14 cellular contexts compared by ENCODE assay signal in genomic region chr19:58196911-58197616, GRCh38. TPM values are rescaled to one million over a fixed set of nuclear protein-coding genes. Genes with fewer than 3 reads are reported as not detected.
DNase-seq lines count a peak whose midpoint lies in the region; ATAC-seq, FAIRE-seq and TF ChIP-seq lines count a peak whose summit lies in the region.
"Had no signal": no experiment of that assay in that cellular context is flagged by ENCODE, and none has a peak within 500 bp of the region (broad histone marks: within the 10 kb centered on the region; RNA-seq: fewer than 3 reads in every experiment).

No MANE protein-coding gene starts in this region.

- no peak overlapping the region for H3K4me3 ChIP-seq in astrocyte (ENCODE audit: insufficient read depth, low read depth, low read length)
- H3K4me3 ChIP-seq: suprapubic skin had no signal

- peaks cover 91% of the 10 kb centered on the region for H3K36me3 Mint-ChIP-seq in astrocyte (ENCODE audit: low read depth, unreplicated experiment)

- H3K9me3 ChIP-seq in astrocyte (ENCODE audit: insufficient read depth, low read depth, low read length), result peaks cover 83% of the 10 kb centered on the region

- DNase-seq in DMS53 treated with DMSO at 0.1 percent for 48 hours (lab: John Stamatoyannopoulos, UW; ENCODE audit: unreplicated experiment), result peak; percentile 22
- DNase-seq in HT1080 (ENCODE audit: low read depth), result peak; percentile 55
- DNase-seq in astrocyte (ENCODE audit: low read depth), result peak; percentile 38
- DNase-seq in left lobe of liver (ENCODE audit: low spot score), result no peak
- no peak for DNase-seq in glomerular visceral epithelial cell (ENCODE audit: extremely low spot score)
- DNase-seq in RWPE1 (ENCODE audit: low spot score), result no peak
- no peak for DNase-seq in DMS114 treated with DMSO at 0.1 percent for 48 hours (lab: John Stamatoyannopoulos, UW; ENCODE audit: unreplicated experiment)
- DNase-seq: activated T-cell treated with anti-CD3 and anti-CD28 coated beads for 4 hours; NCI-H524 treated with DMSO at 0.1 percent for 48 hours; stimulated activated CD4-positive, alpha-beta T cell treated with anti-CD3 and anti-CD28 coated beads, Interleukin-4, amount 100 ng/mL, for 24 hours had no signal

- H3K27me3 Mint-ChIP-seq in astrocyte (ENCODE audit: low read depth, unreplicated experiment), result no peaks in the 10 kb centered on the region

- H3K27ac ChIP-seq in astrocyte (ENCODE audit: low read depth, low read length) (no peak overlapping the region), RWPE1 (no peak overlapping the region)
- H3K27ac ChIP-seq: suprapubic skin had no signal

- H3K27me3 ChIP-seq in astrocyte (ENCODE audit: insufficient read depth, low read length), result no peaks in the 10 kb centered on the region
- H3K27me3 ChIP-seq: suprapubic skin had no signal

- peaks cover 91% of the 10 kb centered on the region for H3K9me3 Mint-ChIP-seq in astrocyte (ENCODE audit: unreplicated experiment)

- peak; percentile 58 for ATAC-seq in left lobe of liver
- no peak for ATAC-seq in HG03097 (IDR thresholded peaks at IDR 0.05; ENCODE audit: low FRiP score, unreplicated experiment)

- H3K4me1 Mint-ChIP-seq in astrocyte (ENCODE audit: low read depth, unreplicated experiment), result no peaks in the 10 kb centered on the region

- TF ChIP-seq CTCF in astrocyte (IDR thresholded peaks at IDR 0.05; ENCODE audit: insufficient read depth, low read depth, low read length) (no peak), RWPE1 (conservative IDR thresholded peaks at IDR 0.05; ENCODE audit: low read depth) (no peak)

- no peak for FAIRE-seq in astrocyte (lab: Jason Lieb, UNC)
- FAIRE-seq: HTR-8/SVneo had no signal

- peaks cover 38% of the 10 kb centered on the region for H3K36me3 ChIP-seq in astrocyte (ENCODE audit: insufficient read depth, low read length)

- no peaks in the 10 kb centered on the region for H3K4me1 ChIP-seq in astrocyte (ENCODE audit: insufficient read depth, low read length)
- H3K4me1 ChIP-seq: suprapubic skin had no signal

- no peak overlapping the region for H3K4me3 Mint-ChIP-seq in astrocyte (ENCODE audit: unreplicated experiment)
- H3K4me3 Mint-ChIP-seq: T-helper 1 cell treated with Interleukin-12 subunit alpha and Interleukin-12 subunit beta and Interleukin-4 antibody, amounts not matched to agents 30 μg/mL and 1 μg/mL, for 36 hours had no signal

- H3K79me2 ChIP-seq in astrocyte (ENCODE audit: insufficient read depth, low read length), result peaks cover 6% of the 10 kb centered on the region

- no peaks in the 10 kb centered on the region for H4K20me1 ChIP-seq in astrocyte (ENCODE audit: insufficient read depth, low read length)

- H3K9ac ChIP-seq in astrocyte (ENCODE audit: low read length), result no peak overlapping the region

- no peak overlapping the region for H2AFZ ChIP-seq in astrocyte (ENCODE audit: low read depth, low read length)

- CTCF ChIA-PET in RWPE1 (lab: Yijun Ruan, JAX), result no interaction called here

- H3K4me2 ChIP-seq in astrocyte (ENCODE audit: low read length), result no peak overlapping the region

- POLR2A ChIA-PET in RWPE1 (lab: Yijun Ruan, JAX; ENCODE audit: low non-redundant PET), result no interaction called here

- H3K27ac Mint-ChIP-seq in astrocyte (ENCODE audit: unreplicated experiment), result no peak overlapping the region
- H3K27ac Mint-ChIP-seq: T-helper 1 cell treated with Interleukin-12 subunit alpha and Interleukin-12 subunit beta and Interleukin-4 antibody, amounts not matched to agents 30 μg/mL and 1 μg/mL, for 36 hours had no signal

RNA-seq across cellular contexts. Expression of gene ZNF274, which starts 14.2 kb away (rescaled TPM):
- 27.6 and 28.4 TPM in 2 replicates for total RNA-seq in HT1080 (2014; rRNA removed; shearing (Covaris generic))
- 14.2 and 16.8 TPM in 2 replicates for polyA plus RNA-seq in HT1080 (2015; cell fraction: cytosol; rRNA removed)
- polyA plus RNA-seq in HT1080 (2015; cell fraction: nucleus; rRNA removed), result 48.1 and 54.1 TPM in 2 replicates
- total RNA-seq in astrocyte (38.5 and 39.0 TPM in 2 replicates), left lobe of liver (13.7 TPM)

RNA-seq across cellular contexts. Expression of gene ZNF544, which starts 31.6 kb away (rescaled TPM):
- total RNA-seq in HT1080 (2014; rRNA removed; shearing (Covaris generic)), result 36.6 and 62.3 TPM in 2 replicates
- 22.5 and 24.4 TPM in 2 replicates for polyA plus RNA-seq in HT1080 (2015; cell fraction: cytosol; rRNA removed)
- 21.6 and 28.4 TPM in 2 replicates for polyA plus RNA-seq in HT1080 (2015; cell fraction: nucleus; rRNA removed)
- total RNA-seq in astrocyte (23.4 and 23.7 TPM in 2 replicates), left lobe of liver (10.0 TPM)

RNA-seq across cellular contexts. Expression of gene ZNF329, which starts 46.5 kb away (rescaled TPM):
- total RNA-seq in HT1080 (2014; rRNA removed; shearing (Covaris generic)), result 7.1 and 9.0 TPM in 2 replicates
- 3.5 and 3.9 TPM in 2 replicates for polyA plus RNA-seq in HT1080 (2015; cell fraction: cytosol; rRNA removed)
- polyA plus RNA-seq in HT1080 (2015; cell fraction: nucleus; rRNA removed), result 2.7 and 4.0 TPM in 2 replicates
- total RNA-seq in astrocyte (10.8 and 11.1 TPM in 2 replicates), left lobe of liver (5.7 TPM)

Comparison
In these comparisons a context has a peak if more than half of its experiments do, and no peak if none do; other contexts are left out.
1. DNase-seq: peak in DMS53 treated with DMSO at 0.1 percent for 48 hours (single experiment), HT1080 (single experiment) and astrocyte (single experiment); none in left lobe of liver (single experiment), glomerular visceral epithelial cell (single experiment), RWPE1 (single experiment) and DMS114 treated with DMSO at 0.1 percent for 48 hours (single experiment).